Comparison of ENCODE assay signal across 19 cellular contexts in the genomic region with DNA sequence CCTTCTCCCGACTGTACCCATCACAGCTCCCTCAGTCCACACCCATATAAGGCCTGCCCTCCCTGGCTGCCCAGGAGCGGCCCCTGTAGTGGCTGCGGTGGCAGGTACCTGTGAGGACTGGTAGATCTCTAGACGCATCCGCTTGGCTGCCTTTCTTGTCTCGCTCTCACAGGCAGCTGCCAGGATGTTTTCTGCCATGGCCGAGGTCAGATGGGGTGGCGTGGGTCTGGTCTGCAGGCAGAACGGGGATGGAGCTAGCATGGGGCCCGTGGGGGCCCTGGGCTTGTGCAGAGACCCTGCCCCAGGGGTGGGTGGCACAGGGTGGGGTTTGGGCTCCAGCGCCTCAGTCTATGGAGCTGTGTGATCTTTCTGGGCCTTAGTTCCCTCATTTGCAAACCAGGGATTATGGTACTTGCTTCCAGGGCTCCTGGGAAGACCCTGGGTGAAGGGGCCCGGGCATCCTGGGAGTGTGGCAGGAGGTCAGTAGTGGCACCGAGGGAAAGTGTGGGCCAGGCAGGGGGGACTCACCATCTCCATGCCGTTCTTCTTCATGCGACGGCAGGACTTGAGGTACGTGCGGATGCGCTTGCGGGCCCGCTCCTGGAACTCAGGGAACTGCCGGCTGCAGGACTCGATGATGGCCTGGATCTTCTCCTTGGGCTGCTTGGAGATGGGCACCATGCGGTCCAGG.
DNase-seq lines count a peak whose midpoint lies in the region; ATAC-seq and TF ChIP-seq lines count a peak whose summit lies in the region.
"Had no signal": no experiment of that assay in that cellular context is flagged by ENCODE, and none has a peak within 500 bp of the region (broad histone marks: within the 10 kb centered on the region; RNA-seq: fewer than 3 reads in every experiment).

No MANE protein-coding gene starts in this region.

- DNase-seq in T-helper 2 cell treated with Interferon-gamma antibody and Interleukin-4, amounts not matched to agents 5 μg/mL and 100 μg/mL, for 36 hours (ENCODE audit: low spot score): no peak
- DNase-seq in T-helper 2 cell (no peak), progenitor cell of endocrine pancreas (ENCODE audit: low spot score, unreplicated experiment) (no peak), NCI-H748 (lab: John Stamatoyannopoulos, UW; ENCODE audit: unreplicated experiment) (no peak), middle frontal gyrus (ENCODE audit: extremely low spot score, low spot score) (no peak), NCI-H69 (lab: John Stamatoyannopoulos, UW) (no peak)
- no peak for DNase-seq in effector memory CD8-positive, alpha-beta T cell
- DNase-seq: activated CD4-positive, alpha-beta T cell treated with anti-CD3 and anti-CD28 coated beads, Interleukin-2, amount 10 ng/mL, durations not matched to agents 7 days and 5 days; activated T-cell treated with anti-CD3 and anti-CD28 coated beads for 4 hours; brain microvascular endothelial cell; midbrain; NCI-H1105; NCI-H510A; tibial artery had no signal

- peak overlapping the region; percentile 31 for H3K27ac Mint-ChIP-seq in T-helper 2 cell treated with Interferon-gamma antibody and Interleukin-4, amounts not matched to agents 5 μg/mL and 100 μg/mL, for 36 hours
- peak overlapping the region; percentile 77 to 86 for H3K27ac Mint-ChIP-seq in effector memory CD8-positive, alpha-beta T cell
- peak overlapping the region; percentile 47 for H3K27ac Mint-ChIP-seq in progenitor cell of endocrine pancreas
- H3K27ac Mint-ChIP-seq: activated CD4-positive, alpha-beta T cell treated with anti-CD3 and anti-CD28 coated beads, Interleukin-2, amount 10 ng/mL, durations not matched to agents 7 days and 5 days; dendritic cell treated with granulocyte-macrophage colony-stimulating factor and Interleukin-4, amounts not matched to agents 40 ng/mL and 50 ng/mL, for 4 days had no signal

- peaks cover 91% of the 10 kb centered on the region for H3K36me3 ChIP-seq in KOPT-K1 (ENCODE audit: insufficient read depth, low read length)

- no peak for TF ChIP-seq CTCF in progenitor cell of endocrine pancreas (IDR thresholded peaks at IDR 0.05; ENCODE audit: unreplicated experiment)

- no peaks in the 10 kb centered on the region for H3K4me1 Mint-ChIP-seq in T-helper 2 cell treated with Interferon-gamma antibody and Interleukin-4, amounts not matched to agents 5 μg/mL and 100 μg/mL, for 36 hours (ENCODE audit: low read depth)
- H3K4me1 Mint-ChIP-seq in effector memory CD8-positive, alpha-beta T cell (ENCODE audit: low read depth in 2 of 2): peaks cover 12 to 20% of the 10 kb centered on the region in 2 donors
- H3K4me1 Mint-ChIP-seq in progenitor cell of endocrine pancreas (ENCODE audit: low read depth): peaks cover 13% of the 10 kb centered on the region
- H3K4me1 Mint-ChIP-seq: activated CD4-positive, alpha-beta T cell treated with anti-CD3 and anti-CD28 coated beads, Interleukin-2, amount 10 ng/mL, durations not matched to agents 7 days and 5 days had no signal

- no peaks in the 10 kb centered on the region for H3K27me3 Mint-ChIP-seq in T-helper 2 cell treated with Interferon-gamma antibody and Interleukin-4, amounts not matched to agents 5 μg/mL and 100 μg/mL, for 36 hours (ENCODE audit: low read depth)
- no peaks in the 10 kb centered on the region for H3K27me3 Mint-ChIP-seq in effector memory CD8-positive, alpha-beta T cell
- H3K27me3 Mint-ChIP-seq in progenitor cell of endocrine pancreas: no peaks in the 10 kb centered on the region
- H3K27me3 Mint-ChIP-seq: activated CD4-positive, alpha-beta T cell treated with anti-CD3 and anti-CD28 coated beads, Interleukin-2, amount 10 ng/mL, durations not matched to agents 7 days and 5 days; dendritic cell treated with granulocyte-macrophage colony-stimulating factor and Interleukin-4, amounts not matched to agents 40 ng/mL and 50 ng/mL, for 4 days had no signal

- no peaks in the 10 kb centered on the region for H3K9me3 Mint-ChIP-seq in T-helper 2 cell treated with Interferon-gamma antibody and Interleukin-4, amounts not matched to agents 5 μg/mL and 100 μg/mL, for 36 hours
- H3K9me3 Mint-ChIP-seq in effector memory CD8-positive, alpha-beta T cell: no peaks in the 10 kb centered on the region
- no peaks in the 10 kb centered on the region for H3K9me3 Mint-ChIP-seq in progenitor cell of endocrine pancreas (ENCODE audit: low read depth)
- H3K9me3 Mint-ChIP-seq: activated CD4-positive, alpha-beta T cell treated with anti-CD3 and anti-CD28 coated beads, Interleukin-2, amount 10 ng/mL, durations not matched to agents 7 days and 5 days; dendritic cell treated with granulocyte-macrophage colony-stimulating factor and Interleukin-4, amounts not matched to agents 40 ng/mL and 50 ng/mL, for 4 days had no signal

- H3K36me3 Mint-ChIP-seq in T-helper 2 cell treated with Interferon-gamma antibody and Interleukin-4, amounts not matched to agents 5 μg/mL and 100 μg/mL, for 36 hours (ENCODE audit: low read depth): peaks cover 11% of the 10 kb centered on the region
- peaks cover 36% of the 10 kb centered on the region for H3K36me3 Mint-ChIP-seq in effector memory CD8-positive, alpha-beta T cell (ENCODE audit: insufficient read depth)
- peaks cover 15% of the 10 kb centered on the region for H3K36me3 Mint-ChIP-seq in progenitor cell of endocrine pancreas (ENCODE audit: insufficient read depth)

- no peak for ATAC-seq in effector memory CD8-positive, alpha-beta T cell (replicated peaks)
- ATAC-seq: gastroesophageal sphincter had no signal

- no peaks in the 10 kb centered on the region for H3K9me3 ChIP-seq in KOPT-K1 (ENCODE audit: insufficient read depth, low read length, poor library complexity, severe bottlenecking)
- H3K9me3 ChIP-seq: gastroesophageal sphincter, right atrium auricular region, tibial artery had no signal

- no peak overlapping the region for H3K4me3 Mint-ChIP-seq in T-helper 2 cell treated with Interferon-gamma antibody and Interleukin-4, amounts not matched to agents 5 μg/mL and 100 μg/mL, for 36 hours
- no peak overlapping the region for H3K4me3 Mint-ChIP-seq in effector memory CD8-positive, alpha-beta T cell
- no peak overlapping the region for H3K4me3 Mint-ChIP-seq in progenitor cell of endocrine pancreas (ENCODE audit: low read depth)
- H3K4me3 Mint-ChIP-seq: activated CD4-positive, alpha-beta T cell treated with anti-CD3 and anti-CD28 coated beads, Interleukin-2, amount 10 ng/mL, durations not matched to agents 7 days and 5 days; dendritic cell treated with granulocyte-macrophage colony-stimulating factor and Interleukin-4, amounts not matched to agents 40 ng/mL and 50 ng/mL, for 4 days had no signal

- H3K27ac ChIP-seq in KOPT-K1 (ENCODE audit: low read depth, low read length, poor library complexity, severe bottlenecking): peak overlapping the region; percentile 60
- H3K27ac ChIP-seq: 22Rv1, brain microvascular endothelial cell, gastroesophageal sphincter, right atrium auricular region, tibial artery had no signal

Comparison
In these comparisons a context has a peak if more than half of its experiments do, and no peak if none do; other contexts are left out.
1. H3K27ac Mint-ChIP-seq: peak in every context shown above with its lines; median percentile 82 in effector memory CD8-positive, alpha-beta T cell; 47 in progenitor cell of endocrine pancreas; 31 in T-helper 2 cell treated with Interferon-gamma antibody and Interleukin-4, amounts not matched to agents 5 μg/mL and 100 μg/mL, for 36 hours.